12 cellular contexts compared by ENCODE assay signal in the genomic region with DNA sequence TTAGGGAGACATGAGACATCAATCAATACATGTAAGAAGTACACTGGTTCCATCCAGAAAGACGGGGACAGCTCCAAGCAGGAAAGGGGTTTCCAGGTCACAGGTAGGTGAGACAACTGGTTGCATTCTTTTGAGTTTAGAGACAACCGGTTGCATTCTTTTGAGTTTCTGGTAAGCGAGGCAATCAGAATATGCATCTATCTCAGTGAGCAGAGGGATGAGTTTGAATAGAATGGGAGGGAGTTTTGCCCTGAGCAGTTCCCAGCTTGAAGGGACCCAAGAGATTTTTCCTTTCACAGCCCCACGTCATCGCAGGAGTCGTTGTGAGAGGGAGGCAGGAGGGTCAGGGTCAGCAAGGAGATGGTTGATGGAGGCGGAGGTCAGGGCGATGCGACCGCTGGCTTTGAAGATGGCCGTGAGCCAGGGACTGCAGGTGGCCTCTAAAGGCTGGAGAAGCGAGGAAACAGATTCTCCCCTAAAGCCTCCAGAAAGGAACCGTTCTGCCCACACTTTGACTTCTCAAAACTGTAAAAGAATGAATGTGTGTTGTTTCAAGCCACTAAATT. TPM values are rescaled to one million over a fixed set of nuclear protein-coding genes. Genes with fewer than 3 reads are reported as not detected.
DNase-seq lines count a peak whose midpoint lies in the region; ATAC-seq and TF ChIP-seq lines count a peak whose summit lies in the region.
"Had no signal": no experiment of that assay in that cellular context is flagged by ENCODE, and none has a peak within 500 bp of the region (broad histone marks: within the 10 kb centered on the region; RNA-seq: fewer than 3 reads in every experiment).

No MANE protein-coding gene starts in this region.

- peaks cover 2 to 5% of the 10 kb centered on the region in 2 donors for H3K36me3 Mint-ChIP-seq in activated T-cell treated with anti-CD3 and anti-CD28 coated beads, Interleukin-2, amount 50 U/mL, for 72 hours (ENCODE audit: insufficient read depth in 2 of 2)
- peaks cover 8% of the 10 kb centered on the region for H3K36me3 Mint-ChIP-seq in activated T-helper 2 cell treated with anti-CD3 and anti-CD28 coated beads, Interferon-gamma antibody, Interleukin-2, Interleukin-4, amounts not matched to agents 10 μg/mL and 5 μg/mL and 100 μg/mL, durations not matched to agents 14 hours and 24 hours and 36 hours (ENCODE audit: low read depth)

- CTCF ChIA-PET in GM10248 (lab: Yijun Ruan, JAX), result interaction anchor here (0.8 to 2.6 kb wide), 12 partner anchors 10 to 116 kb away, joined by 3 to 19 read pairs (median 4); no protein-coding TSS in a partner anchor

- H3K4me1 Mint-ChIP-seq in activated T-cell treated with anti-CD3 and anti-CD28 coated beads, Interleukin-2, amount 50 U/mL, for 72 hours (ENCODE audit: low read depth), result peaks cover 77% of the 10 kb centered on the region
- H3K4me1 Mint-ChIP-seq in activated T-helper 2 cell treated with anti-CD3 and anti-CD28 coated beads, Interferon-gamma antibody, Interleukin-2, Interleukin-4, amounts not matched to agents 10 μg/mL and 5 μg/mL and 100 μg/mL, durations not matched to agents 14 hours and 24 hours and 36 hours (ENCODE audit: low read depth), result peaks cover 55% of the 10 kb centered on the region

- WGBS in upper lobe of left lung, 2 donors, result 54 to 67% methylated on average over 13 of the region's 13 CpGs

- POLR2A ChIA-PET in GM10248 (lab: Yijun Ruan, JAX), result interaction anchor here (1.0 kb wide), 1 partner anchor 9 kb away, joined by 3 read pairs; no protein-coding TSS in a partner anchor

- H3K9me3 ChIP-seq in upper lobe of left lung, result no peaks in the 10 kb centered on the region
- H3K9me3 ChIP-seq: right lobe of liver had no signal

- TF ChIP-seq EP300 in upper lobe of left lung (IDR thresholded peaks at IDR 0.05), result no peak

- no peaks in the 10 kb centered on the region for H3K9me3 Mint-ChIP-seq in activated T-cell treated with anti-CD3 and anti-CD28 coated beads, Interleukin-2, amount 50 U/mL, for 72 hours
- H3K9me3 Mint-ChIP-seq in activated T-helper 2 cell treated with anti-CD3 and anti-CD28 coated beads, Interferon-gamma antibody, Interleukin-2, Interleukin-4, amounts not matched to agents 10 μg/mL and 5 μg/mL and 100 μg/mL, durations not matched to agents 14 hours and 24 hours and 36 hours, result peaks cover 6% of the 10 kb centered on the region

- peak overlapping the region; percentile 47 to 80 for H3K4me3 Mint-ChIP-seq in activated T-cell treated with anti-CD3 and anti-CD28 coated beads, Interleukin-2, amount 50 U/mL, for 72 hours
- H3K4me3 Mint-ChIP-seq in activated T-helper 2 cell treated with anti-CD3 and anti-CD28 coated beads, Interferon-gamma antibody, Interleukin-2, Interleukin-4, amounts not matched to agents 10 μg/mL and 5 μg/mL and 100 μg/mL, durations not matched to agents 14 hours and 24 hours and 36 hours (ENCODE audit: low read depth), result peak overlapping the region; percentile 32

- peaks cover 4 to 18% (median 8%) of the 10 kb centered on the region in 4 donors for H3K4me1 ChIP-seq in upper lobe of left lung

- no peaks in the 10 kb centered on the region for H3K27me3 ChIP-seq in upper lobe of left lung
- H3K27me3 ChIP-seq: right lobe of liver had no signal

- no peak for ATAC-seq in activated T-cell treated with anti-CD3 and anti-CD28 coated beads, Interleukin-2, amount 50 U/mL, for 72 hours (replicated peaks in 1 of 2)
- ATAC-seq in HG03066 (IDR thresholded peaks at IDR 0.05; ENCODE audit: low read depth, unreplicated experiment), result peak; percentile 24
- ATAC-seq in upper lobe of left lung (ENCODE audit: low FRiP score in 2 of 2), result no peak
- ATAC-seq: right lobe of liver had no signal

- DNase-seq in activated T-cell treated with anti-CD3 and anti-CD28 coated beads, Interleukin-2, amount 50 U/mL, for 72 hours, result no peak
- DNase-seq in activated T-cell treated with anti-CD3 and anti-CD28 coated beads for 4 hours, result no peak
- no peak for DNase-seq in activated T-helper 2 cell treated with anti-CD3 and anti-CD28 coated beads, Interferon-gamma antibody, Interleukin-2, Interleukin-4, amounts not matched to agents 10 μg/mL and 5 μg/mL and 100 μg/mL, durations not matched to agents 14 hours and 24 hours and 36 hours (ENCODE audit: low spot score)
- no peak for DNase-seq in upper lobe of left lung
- no peak for DNase-seq in NCI-H2196 treated with DMSO at 0.1 percent for 48 hours (lab: John Stamatoyannopoulos, UW; ENCODE audit: unreplicated experiment)
- DNase-seq in GM10248 (ENCODE audit: extremely low spot score), result no peak
- no peak for DNase-seq in AG20443 (ENCODE audit: low spot score)
- DNase-seq: foreskin melanocyte, NCI-H2081 treated with DMSO at 0.1 percent for 48 hours, right lobe of liver, SHP77 had no signal

- intact Hi-C loops in activated T-helper 2 cell treated with anti-CD3 and anti-CD28 coated beads, Interferon-gamma antibody, Interleukin-2, Interleukin-4, amounts not matched to agents 10 μg/mL and 5 μg/mL and 100 μg/mL, durations not matched to agents 14 hours and 24 hours and 36 hours (cut with micrococcal nuclease), result no loop called here

- H3K36me3 ChIP-seq in upper lobe of left lung, result no peaks in the 10 kb centered on the region
- H3K36me3 ChIP-seq: right lobe of liver had no signal

- no peak for TF ChIP-seq POLR2A in upper lobe of left lung (IDR thresholded peaks at IDR 0.05)

- peak overlapping the region; percentile 83 for H3K27ac Mint-ChIP-seq in activated T-cell treated with anti-CD3 and anti-CD28 coated beads, Interleukin-2, amount 50 U/mL, for 72 hours
- peak overlapping the region; percentile 92 for H3K27ac Mint-ChIP-seq in activated T-helper 2 cell treated with anti-CD3 and anti-CD28 coated beads, Interferon-gamma antibody, Interleukin-2, Interleukin-4, amounts not matched to agents 10 μg/mL and 5 μg/mL and 100 μg/mL, durations not matched to agents 14 hours and 24 hours and 36 hours

- H3K4me3 ChIP-seq in upper lobe of left lung, result no peak overlapping the region
- H3K4me3 ChIP-seq: right lobe of liver had no signal

- H3K27me3 Mint-ChIP-seq in activated T-cell treated with anti-CD3 and anti-CD28 coated beads, Interleukin-2, amount 50 U/mL, for 72 hours (ENCODE audit: low read depth), result peaks cover 8% of the 10 kb centered on the region
- H3K27me3 Mint-ChIP-seq in activated T-helper 2 cell treated with anti-CD3 and anti-CD28 coated beads, Interferon-gamma antibody, Interleukin-2, Interleukin-4, amounts not matched to agents 10 μg/mL and 5 μg/mL and 100 μg/mL, durations not matched to agents 14 hours and 24 hours and 36 hours (ENCODE audit: low read depth), result no peaks in the 10 kb centered on the region

- no peak for TF ChIP-seq CTCF in upper lobe of left lung (IDR thresholded peaks at IDR 0.05)
- no peak for TF ChIP-seq CTCF in GM10248 (IDR thresholded peaks at IDR 0.05; ENCODE audit: control extremely low read depth, extremely low read depth, low read depth, missing control alignments)

- peak overlapping the region in 3 of 4 donors; percentile 11 to 30 (median 27) for H3K27ac ChIP-seq in upper lobe of left lung
- H3K27ac ChIP-seq: right lobe of liver had no signal

RNA-seq across cellular contexts. Expression of gene IRF8, which starts 36.5 kb away (rescaled TPM):
- total RNA-seq in activated T-cell treated with anti-CD3 and anti-CD28 coated beads, Interleukin-2, amount 50 U/mL, for 72 hours, result 10 to 100 TPM; 46.8 to 52.4 TPM
- 37.8 and 40.1 TPM in 2 replicates for total RNA-seq in activated T-helper 2 cell treated with anti-CD3 and anti-CD28 coated beads, Interferon-gamma antibody, Interleukin-2, Interleukin-4, amounts not matched to agents 10 μg/mL and 5 μg/mL and 100 μg/mL, durations not matched to agents 14 hours and 24 hours and 36 hours
- total RNA-seq in upper lobe of left lung, result 100 to 1,000 TPM in 1 of 6 donors, 10 to 100 TPM in 5; 41.5 to 141 (median 72.8) TPM
